Comparison of ENCODE assay signal across 8 cellular contexts in genomic region chr9:107282759-107283620, GRCh38. TPM values are rescaled to one million over a fixed set of nuclear protein-coding genes. Genes with fewer than 3 reads are reported as not detected.
DNase-seq lines count a peak whose midpoint lies in the region; ATAC-seq and TF ChIP-seq lines count a peak whose summit lies in the region.

Gene RAD23B, plus strand, starts transcription at chr9:107283279. Its CDS starts 351 bp downstream, at chr9:107283630.

- intact Hi-C loops in activated CD4-positive, alpha-beta memory T cell treated with anti-CD3 and anti-CD28 coated beads for 36 hours (cut with micrococcal nuclease) = loop anchor here (1.0 to 5.0 kb wide), 9 partner anchors 16 to 1829 kb away; partner anchors contain the start of genes ABITRAM, CTNNAL1 and ELP1
- intact Hi-C loops in dorsolateral prefrontal cortex (cut with DNase I) = loop anchor here (5.0 to 10.0 kb wide), 3 partner anchors 54 to 1591 kb away; partner anchors contain the start of gene TMEM38B (in 1 of the 2)
- intact Hi-C loops in right lobe of liver (cut with DNase I) = no loop called here

- no peaks in the 10 kb centered on the region for H3K9me3 Mint-ChIP-seq in activated CD4-positive, alpha-beta memory T cell treated with anti-CD3 and anti-CD28 coated beads for 36 hours

- POLR2A ChIA-PET in activated CD4-positive, alpha-beta memory T cell treated with anti-CD3 and anti-CD28 coated beads for 36 hours (lab: Charles Lee) = interaction anchor here (0.8 to 1.1 kb wide), 3 partner anchors 23 to 110 kb away, joined by 3 to 5 read pairs (median 4); no protein-coding TSS in a partner anchor

- no peaks in the 10 kb centered on the region for H3K9me3 ChIP-seq in right lobe of liver

- peak; percentile 100 for DNase-seq in CD1c-positive myeloid dendritic cell (ENCODE audit: extremely low spot score)
- peak; percentile 96 for DNase-seq in NCI-H82 treated with DMSO at 0.1 percent for 48 hours (lab: John Stamatoyannopoulos, UW; ENCODE audit: unreplicated experiment)
- DNase-seq in activated CD4-positive, alpha-beta memory T cell treated with anti-CD3 and anti-CD28 coated beads for 36 hours = peak; percentile 99
- peak; percentile 94 to 99 (median 98) for DNase-seq in dorsolateral prefrontal cortex
- DNase-seq in right lobe of liver = peak; percentile 99 to 100 (median 100)
- DNase-seq in stimulated activated CD4-positive, alpha-beta T cell treated with anti-CD3 and anti-CD28 coated beads, Interleukin-4, amount 100 ng/mL, for 4 hours = peak; percentile 98 to 99

- H3K27me3 ChIP-seq in dorsolateral prefrontal cortex (no peaks in the 10 kb centered on the region), right lobe of liver (no peaks in the 10 kb centered on the region)

- H3K4me3 Mint-ChIP-seq in activated CD4-positive, alpha-beta memory T cell treated with anti-CD3 and anti-CD28 coated beads for 36 hours = peak within 1 kb of the TSS; percentile 96

- no peaks in the 10 kb centered on the region for H3K27me3 Mint-ChIP-seq in activated CD4-positive, alpha-beta memory T cell treated with anti-CD3 and anti-CD28 coated beads for 36 hours

- ATAC-seq in GM19438 (IDR thresholded peaks at IDR 0.05; ENCODE audit: low read depth, unreplicated experiment) (peak; percentile 82), HG03575 (IDR thresholded peaks at IDR 0.05; ENCODE audit: extremely low read depth, insufficient number of reproducible peaks, low FRiP score, unreplicated experiment) (peak; percentile 70), right lobe of liver (peak; percentile 82 to 93 (median 90))

- CTCF ChIA-PET in activated CD4-positive, alpha-beta memory T cell treated with anti-CD3 and anti-CD28 coated beads for 36 hours (lab: Charles Lee) = interaction anchor here (1.0 to 3.0 kb wide), 2 partner anchors 16 to 58 kb away, joined by 4 to 17 read pairs; no protein-coding TSS in a partner anchor

- H3K36me3 Mint-ChIP-seq in activated CD4-positive, alpha-beta memory T cell treated with anti-CD3 and anti-CD28 coated beads for 36 hours = peaks cover 20% of the 10 kb centered on the region

- H3K27ac ChIP-seq in dorsolateral prefrontal cortex (peak within 1 kb of the TSS; percentile 89 to 100 (median 98)), right lobe of liver (peak within 1 kb of the TSS; percentile 98 to 99 (median 99))

- TF ChIP-seq CTCF in dorsolateral prefrontal cortex (IDR thresholded peaks at IDR 0.05 in 54 of 56, conservative IDR thresholded peaks at IDR 0.05 in 2 of 56; ENCODE audit: low read depth in 1 of 56, partially characterized antibody in 56 of 56) (peak in 27 of 56 donors; percentile 2 to 49 (median 28)), right lobe of liver (IDR thresholded peaks at IDR 0.05) (no peak)

- TF ChIP-seq POLR2A in right lobe of liver (IDR thresholded peaks at IDR 0.05) = peak; percentile 91

- peaks cover 0 to 40% (median 15%) of the 10 kb centered on the region in 4 donors for H3K4me1 ChIP-seq in right lobe of liver

- H3K27ac Mint-ChIP-seq in activated CD4-positive, alpha-beta memory T cell treated with anti-CD3 and anti-CD28 coated beads for 36 hours = peak within 1 kb of the TSS; percentile 95

- peaks cover 41% of the 10 kb centered on the region for H3K4me1 Mint-ChIP-seq in activated CD4-positive, alpha-beta memory T cell treated with anti-CD3 and anti-CD28 coated beads for 36 hours (ENCODE audit: low read depth)

- no peaks in the 10 kb centered on the region for H3K36me3 ChIP-seq in right lobe of liver

- WGBS in right lobe of liver (ENCODE audit: insufficient coverage, low coverage, low lambda C conversion rate, missing lambda C conversion rate) = 0% methylated on average over 23 of the region's 100 CpGs

- peak within 1 kb of the TSS; percentile 69 to 99 (median 93) for H3K4me3 ChIP-seq in dorsolateral prefrontal cortex
- H3K4me3 ChIP-seq in right lobe of liver = peak within 1 kb of the TSS; percentile 86 to 95 (median 91)

RNA-seq across cellular contexts. Expression of gene RAD23B, which starts in this region (rescaled TPM):
- total RNA-seq in activated CD4-positive, alpha-beta memory T cell treated with anti-CD3 and anti-CD28 coated beads for 36 hours = 100 to 1,000 TPM; 111 TPM
- total RNA-seq in dorsolateral prefrontal cortex (100 to 1,000 TPM in 30 of 120 experiments, 10 to 100 TPM in 90; 67.9 to 114 (median 93.7) TPM), right lobe of liver (100 to 1,000 TPM in 2 of 6 experiments, 10 to 100 TPM in 4; 86.9 to 110 (median 99.1) TPM)

Comparison
In these comparisons a context has a peak if more than half of its experiments do, and no peak if none do; other contexts are left out.
1. Peak in every context shown above with its lines: DNase-seq, ATAC-seq, H3K4me3 ChIP-seq and H3K27ac ChIP-seq.
2. intact Hi-C loops: an anchor here in activated CD4-positive, alpha-beta memory T cell treated with anti-CD3 and anti-CD28 coated beads for 36 hours (1.0 to 5.0 kb wide) and dorsolateral prefrontal cortex (5.0 to 10.0 kb wide); none called in right lobe of liver.